In the genomic region with DNA sequence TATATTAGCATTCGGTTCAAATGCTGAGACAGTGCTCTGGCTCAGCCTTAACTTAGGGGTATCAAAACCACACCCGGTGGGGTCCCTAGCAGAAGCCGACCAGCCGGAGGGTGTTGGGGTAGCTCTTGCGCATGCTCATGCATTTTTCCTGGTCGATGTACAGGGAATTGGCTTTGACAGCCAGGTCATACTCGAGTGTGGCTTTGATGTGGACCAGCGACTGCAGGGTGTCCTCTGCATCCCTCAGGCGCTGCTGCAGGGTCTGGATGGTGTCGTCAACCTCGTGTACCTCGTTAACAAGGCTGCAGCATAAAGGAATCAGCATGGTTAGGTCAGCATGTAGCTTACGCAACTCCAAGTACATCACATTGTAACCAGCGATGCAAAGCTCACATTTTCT, we compare ENCODE assay signal across 17 cellular contexts. TPM values are rescaled to one million over a fixed set of nuclear protein-coding genes. Genes with fewer than 3 reads are reported as not detected.
DNase-seq lines count a peak whose midpoint lies in the region; ATAC-seq and FAIRE-seq lines count a peak whose summit lies in the region.
"Had no signal": no experiment of that assay in that cellular context is flagged by ENCODE, and none has a peak within 500 bp of the region (broad histone marks: within the 10 kb centered on the region; RNA-seq: fewer than 3 reads in every experiment).

No MANE protein-coding gene starts in this region.

- DNase-seq in HTR-8/SVneo (ENCODE audit: insufficient read length, low spot score) (no peak), SK-N-DZ (ENCODE audit: low spot score) (peak; percentile 86), left kidney (ENCODE audit: low read depth, low spot score) (peak; percentile 25), NCI-H345 (lab: John Stamatoyannopoulos, UW) (no peak)
- no peak for DNase-seq in activated CD4-positive, alpha-beta T cell treated with anti-CD3 and anti-CD28 coated beads for 48 hours
- no peak for DNase-seq in activated CD8-positive, alpha-beta memory T cell treated with anti-CD3 and anti-CD28 coated beads for 24 hours
- DNase-seq: Calu3; CD8-positive, alpha-beta T cell; DMS79 treated with DMSO at 0.1 percent for 48 hours; H9; Karpas-422; KBM-7 had no signal

- ATAC-seq in GM21529 (IDR thresholded peaks at IDR 0.05; ENCODE audit: unreplicated experiment) = no peak
- ATAC-seq: CD8-positive, alpha-beta T cell; GM23338 had no signal

- peak; percentile 38 for FAIRE-seq in HTR-8/SVneo (lab: Jason Lieb, UNC)
- FAIRE-seq: A204.1, GM12892, GM18507 had no signal

RNA-seq across cellular contexts. Expression of a gene that starts 37.5 kb away (rescaled TPM):
- polyA plus RNA-seq in SK-N-DZ (2014; cell fraction: cytosol; rRNA removed) = not detected in 2 replicates
- polyA plus RNA-seq in SK-N-DZ (2014; cell fraction: nucleus; rRNA removed) = 0.78 TPM in 1 of 2 replicates, not detected in the other

RNA-seq across cellular contexts. Expression of a gene that starts 38.7 kb away (rescaled TPM):
- 1.2 and 2.7 TPM in 2 replicates for polyA plus RNA-seq in SK-N-DZ (2014; cell fraction: cytosol; rRNA removed)
- polyA plus RNA-seq in SK-N-DZ (2014; cell fraction: nucleus; rRNA removed) = 0.21 and 1.0 TPM in 2 replicates

Comparison
In these comparisons a context has a peak if more than half of its experiments do, and no peak if none do; other contexts are left out.
1. DNase-seq: peak in SK-N-DZ (single experiment) and left kidney (single experiment); none in HTR-8/SVneo (single experiment), NCI-H345 (single experiment), activated CD4-positive, alpha-beta T cell treated with anti-CD3 and anti-CD28 coated beads for 48 hours (single experiment) and activated CD8-positive, alpha-beta memory T cell treated with anti-CD3 and anti-CD28 coated beads for 24 hours (single experiment).